ENCODE assay signal across 1 cellular context in genomic region chr10:69665457-69666320, GRCh38.
TF ChIP-seq lines count a peak whose summit lies in the region.

No MANE protein-coding gene starts in this region.

TF ChIP-seq in H1, 55 proteins besides CTCF, POLR2A, EP300 and RAD21:
- no peak for TF ChIP-seq ATF3 (IDR thresholded peaks at IDR 0.05; ENCODE audit: insufficient read depth, low read depth, low read length)
- TF ChIP-seq PHF8 (conservative IDR thresholded peaks at IDR 0.05; ENCODE audit: low read depth, low read length): no peak
- TF ChIP-seq FOSL1 (IDR thresholded peaks at IDR 0.05; ENCODE audit: insufficient read depth, low read depth, low read length): no peak
- no peak for TF ChIP-seq NANOG (IDR thresholded peaks at IDR 0.05; ENCODE audit: insufficient read depth, low read depth, low read length, poor library complexity, severe bottlenecking)
- no peak for TF ChIP-seq SRF (IDR thresholded peaks at IDR 0.05; ENCODE audit: low read depth, low read length)
- TF ChIP-seq SIX5 (IDR thresholded peaks at IDR 0.05; ENCODE audit: low read depth, low read length): no peak
- no peak for TF ChIP-seq CTBP2 (IDR thresholded peaks at IDR 0.05; ENCODE audit: borderline replicate concordance, insufficient read depth, insufficient read length, low read length)
- TF ChIP-seq CBX5 (IDR thresholded peaks at IDR 0.05; ENCODE audit: low read depth, low read length): no peak
- no peak for TF ChIP-seq GABPA (IDR thresholded peaks at IDR 0.05; ENCODE audit: borderline replicate concordance, insufficient read depth, low read length)
- TF ChIP-seq TCF12 (IDR thresholded peaks at IDR 0.05; ENCODE audit: low read depth, low read length): no peak
- TF ChIP-seq HDAC6 (IDR thresholded peaks at IDR 0.05; ENCODE audit: low read depth, low read length): no peak
- no peak for TF ChIP-seq RBBP5 (IDR thresholded peaks at IDR 0.05; ENCODE audit: borderline replicate concordance, low read depth, low read length)
- TF ChIP-seq CHD1 (IDR thresholded peaks at IDR 0.05; ENCODE audit: low read depth, low read length): no peak
- no peak for TF ChIP-seq SIN3A (conservative IDR thresholded peaks at IDR 0.05 in 1 of 2, IDR thresholded peaks at IDR 0.05 in 1 of 2; ENCODE audit: low read depth in 1 of 2, low read length in 2 of 2)
- no peak for TF ChIP-seq SP2 (IDR thresholded peaks at IDR 0.05; ENCODE audit: low read length)
- TF ChIP-seq KDM4A (IDR thresholded peaks at IDR 0.05; ENCODE audit: low read depth, low read length, severe bottlenecking): no peak
- TF ChIP-seq ASH2L (IDR thresholded peaks at IDR 0.05; ENCODE audit: low read length): no peak
- TF ChIP-seq TAF1 (IDR thresholded peaks at IDR 0.05; ENCODE audit: low read depth, low read length): no peak
- TF ChIP-seq USF2 (IDR thresholded peaks at IDR 0.05; ENCODE audit: low read length): no peak
